Comparison of ENCODE assay signal across 8 cellular contexts in the genomic region with DNA sequence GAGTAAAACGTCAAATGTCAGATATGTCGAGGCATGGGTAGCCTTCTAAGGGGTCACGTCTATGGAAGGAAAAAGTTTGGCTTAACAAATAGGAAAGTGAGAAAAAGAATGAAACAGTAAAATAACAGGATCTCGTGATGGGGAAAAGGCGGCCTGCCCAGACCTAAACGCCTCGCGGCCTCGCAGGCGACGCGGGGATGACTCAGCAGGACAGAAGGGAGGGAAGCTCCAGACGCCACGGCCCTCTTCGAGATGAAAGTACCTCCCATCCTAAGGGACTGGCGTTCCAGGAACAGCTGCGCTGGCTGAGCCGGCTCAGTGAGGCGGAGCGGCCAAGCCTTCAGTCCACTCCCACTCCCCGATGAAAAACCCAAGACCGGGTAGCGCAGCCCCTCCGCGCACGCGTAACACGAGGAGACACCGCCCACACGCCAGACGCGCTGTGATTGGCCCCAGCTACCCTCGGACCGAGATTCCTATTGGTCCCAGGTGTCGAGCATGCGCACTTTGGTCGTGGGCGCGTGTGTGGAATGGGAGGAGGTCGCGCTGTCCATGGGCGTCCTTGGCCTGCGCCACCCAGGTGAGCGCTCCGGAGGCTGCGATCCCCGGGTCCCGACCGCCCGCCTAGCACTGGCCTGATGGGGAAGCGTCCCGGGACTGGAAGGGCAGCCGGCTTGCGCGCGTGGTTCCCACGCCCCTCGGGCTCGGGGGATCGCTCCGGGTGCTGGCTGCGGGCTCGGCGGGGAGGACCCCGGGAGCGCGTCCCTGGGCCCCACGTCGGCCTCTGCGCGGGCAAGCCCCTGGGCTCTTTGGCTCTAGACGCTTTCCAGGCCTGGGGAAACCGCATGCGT.
DNase-seq lines count a peak whose midpoint lies in the region; ATAC-seq and TF ChIP-seq lines count a peak whose summit lies in the region.

No MANE protein-coding gene starts in this region.

- H3K4me3 ChIP-seq in GM23338: peak overlapping the region; percentile 59

- peaks cover 5% of the 10 kb centered on the region; the same call in 2 of the 3 replicates for H3K36me3 Mint-ChIP-seq in GM23338 (ENCODE audit: low read depth)

- H3K36me3 ChIP-seq in GM23338 (ENCODE audit: insufficient read depth): 0 out of 2 replicates have a peak, but pooled peaks cover 10% of the 10 kb centered on the region

- H4K20me1 ChIP-seq in GM23338 (replicated peaks; ENCODE audit: insufficient read depth): no peaks in the 10 kb centered on the region

- H3K27ac Mint-ChIP-seq in GM23338: peak overlapping the region; percentile 66; the same call in 1 of the 2 replicates

- peaks cover 16% of the 10 kb centered on the region for H3K79me2 ChIP-seq in GM23338 (replicated peaks; ENCODE audit: insufficient read depth)

- H3K27me3 ChIP-seq in GM23338 (ENCODE audit: insufficient read depth): peaks cover 9% of the 10 kb centered on the region

- no peak for TF ChIP-seq CTCF in GM23338 (conservative IDR thresholded peaks at IDR 0.05; ENCODE audit: low read depth in 2 of 2)

- peak; percentile 85 for DNase-seq in DMS114 treated with DMSO at 0.1 percent for 48 hours (lab: John Stamatoyannopoulos, UW; ENCODE audit: unreplicated experiment)
- peak; percentile 83 for DNase-seq in GM23338 (ENCODE audit: low spot score)
- peak; percentile 98 to 100 (median 100) for DNase-seq in NCI-H1417 (lab: John Stamatoyannopoulos, UW)
- peak; percentile 85 for DNase-seq in activated CD4-positive, CD25-positive, alpha-beta regulatory T cell treated with anti-CD3 and anti-CD28 coated beads, Interleukin-2, amount 50 U/mL, for 72 hours
- DNase-seq in cerebellar cortex (ENCODE audit: low spot score): peak; percentile 93
- peak; percentile 78 for DNase-seq in kidney glomerular epithelial cell (lab: John Stamatoyannopoulos, UW)
- peak; percentile 86 to 88 for DNase-seq in stimulated activated CD4-positive, alpha-beta T cell treated with anti-CD3 and anti-CD28 coated beads, Interleukin-2, amount 100 ng/mL, for 24 hours
- no peak for DNase-seq in RPMI8226

- no peaks in the 10 kb centered on the region for H3K27me3 Mint-ChIP-seq in GM23338 (ENCODE audit: insufficient read depth, low read depth, poor library complexity)

- H3K4me1 Mint-ChIP-seq in GM23338: no peaks in the 10 kb centered on the region

- peak overlapping the region; percentile 62; the same call in 2 of the 3 replicates for H3K4me3 Mint-ChIP-seq in GM23338

- ATAC-seq in GM23338: peak; percentile 94

- peak overlapping the region; percentile 76 for H3K4me2 ChIP-seq in GM23338

- peaks cover 5% of the 10 kb centered on the region; the same call in 1 of the 2 replicates for H3K4me1 ChIP-seq in GM23338 (ENCODE audit: insufficient read depth)

- peak overlapping the region; percentile 67; the same call in 1 of the 2 replicates for H3K27ac ChIP-seq in GM23338 (ENCODE audit: low read depth)

- H3K9me3 Mint-ChIP-seq in GM23338: peaks cover 10% of the 10 kb centered on the region

- H3F3A ChIP-seq in GM23338 (replicated peaks; ENCODE audit: low read depth): no peaks in the 10 kb centered on the region

- H3K9me2 ChIP-seq in GM23338 (ENCODE audit: insufficient read depth): no peaks in the 10 kb centered on the region; the same call in 1 of the 2 replicates

- peak overlapping the region; percentile 91 for H2AFZ ChIP-seq in GM23338

TF ChIP-seq in GM23338, 12 proteins besides CTCF, POLR2A, EP300 and RAD21:
- TF ChIP-seq POLR2AphosphoS5 (IDR thresholded peaks at IDR 0.05; ENCODE audit: low read depth) (peak; percentile 37; the same call in 1 of the 2 replicates), CREB1 (CRISPR knock-in tag; IDR thresholded peaks at IDR 0.05; ENCODE audit: low read depth) (no peak), ZNF114 (CRISPR knock-in tag; IDR thresholded peaks at IDR 0.05) (no peak)
- TF ChIP-seq, protein P1, sequence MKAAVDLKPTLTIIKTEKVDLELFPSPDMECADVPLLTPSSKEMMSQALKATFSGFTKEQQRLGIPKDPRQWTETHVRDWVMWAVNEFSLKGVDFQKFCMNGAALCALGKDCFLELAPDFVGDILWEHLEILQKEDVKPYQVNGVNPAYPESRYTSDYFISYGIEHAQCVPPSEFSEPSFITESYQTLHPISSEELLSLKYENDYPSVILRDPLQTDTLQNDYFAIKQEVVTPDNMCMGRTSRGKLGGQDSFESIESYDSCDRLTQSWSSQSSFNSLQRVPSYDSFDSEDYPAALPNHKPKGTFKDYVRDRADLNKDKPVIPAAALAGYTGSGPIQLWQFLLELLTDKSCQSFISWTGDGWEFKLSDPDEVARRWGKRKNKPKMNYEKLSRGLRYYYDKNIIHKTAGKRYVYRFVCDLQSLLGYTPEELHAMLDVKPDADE (IDR thresholded peaks at IDR 0.05): no peak
